In genomic region chr11:71181566-71181965, GRCh38 we compare ENCODE assay signal across 1 cellular context.
TF ChIP-seq lines count a peak whose summit lies in the region.

No MANE protein-coding gene starts in this region.

TF ChIP-seq in GM23338, 12 proteins besides CTCF, POLR2A, EP300 and RAD21 (continued from another document):
- TF ChIP-seq ZNF462 (CRISPR knock-in tag; IDR thresholded peaks at IDR 0.05) (no peak), ZNF331 (CRISPR knock-in tag; IDR thresholded peaks at IDR 0.05; ENCODE audit: low read depth) (no peak), REST (IDR thresholded peaks at IDR 0.05; ENCODE audit: unreplicated experiment) (no peak), CREB1 (CRISPR knock-in tag; IDR thresholded peaks at IDR 0.05; ENCODE audit: low read depth) (no peak), NANOG (IDR thresholded peaks at IDR 0.05; ENCODE audit: borderline replicate concordance) (no peak)
